12 cellular contexts compared by ENCODE assay signal in the genomic region with DNA sequence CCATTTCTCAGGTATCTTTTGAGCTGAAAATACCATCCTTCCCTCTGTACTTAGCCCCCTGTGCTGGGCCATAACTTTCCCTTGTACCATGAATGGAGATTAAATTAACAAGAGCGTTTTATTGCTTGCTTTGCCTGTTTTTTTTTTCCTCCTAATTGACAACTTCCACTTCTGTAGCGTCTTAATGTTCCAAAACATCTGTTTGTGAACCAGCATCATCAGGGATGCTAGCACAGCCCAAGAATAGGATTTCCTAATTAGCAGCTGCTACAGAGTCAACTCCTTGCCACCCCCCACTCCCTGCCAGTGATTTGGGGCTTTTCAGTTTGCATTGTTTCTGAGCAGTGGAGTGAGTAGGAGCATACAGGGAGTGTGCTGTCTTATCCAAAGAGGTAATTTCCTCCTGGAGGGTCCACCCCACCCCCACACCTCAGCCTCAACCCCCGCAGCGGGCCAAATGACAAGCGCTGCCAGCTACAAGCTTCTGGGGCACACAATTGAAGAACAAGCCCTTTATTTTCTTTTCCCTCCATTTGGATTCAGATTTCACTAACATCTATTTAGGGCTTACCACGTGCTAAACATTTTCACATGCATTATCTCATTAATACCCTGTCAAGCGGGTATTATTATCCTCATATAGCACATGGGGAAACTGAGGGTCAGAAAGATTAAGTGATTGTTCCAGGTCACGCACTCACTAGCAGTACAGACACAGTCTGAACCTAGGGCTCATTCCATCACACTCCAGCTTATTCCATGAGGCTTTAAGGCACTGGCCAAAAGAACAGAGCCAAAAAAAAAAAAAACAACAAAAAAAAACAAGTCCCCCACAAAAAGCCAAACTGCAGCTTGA. TPM values are rescaled to one million over a fixed set of nuclear protein-coding genes. Genes with fewer than 3 reads are reported as not detected.
DNase-seq lines count a peak whose midpoint lies in the region; ATAC-seq and TF ChIP-seq lines count a peak whose summit lies in the region.
"Had no signal": no experiment of that assay in that cellular context is flagged by ENCODE, and none has a peak within 500 bp of the region (broad histone marks: within the 10 kb centered on the region; RNA-seq: fewer than 3 reads in every experiment).

No MANE protein-coding gene starts in this region.

- no TSS peak for BruUV-seq in Panc1 (replicated peaks; lab: Mats Ljungman, UMichigan)

- H3K4me2 ChIP-seq in BLaER1 (0 out of 2 replicates have a peak overlapping the region, but pooled peaks have one; percentile 1), trophoblast cell (ENCODE audit: low read length) (peak overlapping the region; percentile 7)

- intact Hi-C loops in Panc1 (cut with micrococcal nuclease; ENCODE audit: unreplicated experiment) = no loop called here
- intact Hi-C loops in left ventricle myocardium superior (cut with micrococcal nuclease) = no loop called here

- 0 out of 2 replicates have a peak, but pooled peaks cover 5% of the 10 kb centered on the region for H4K20me1 ChIP-seq in BLaER1

- H2AK5ac ChIP-seq in trophoblast cell (ENCODE audit: low read length) = no peak overlapping the region

- no CpG with 5 or more reads among the region's 8 CpGs for WGBS in trophoblast cell (ENCODE audit: extremely low coverage, insufficient coverage, insufficient read length)

- no peak overlapping the region for H3K18ac ChIP-seq in trophoblast cell (ENCODE audit: low read length)

- H4K91ac ChIP-seq in trophoblast cell (ENCODE audit: low read depth, low read length) = no peak overlapping the region

- no peak overlapping the region for H2AFZ ChIP-seq in trophoblast cell (ENCODE audit: insufficient read depth, low read length, poor library complexity)

- no peak overlapping the region for H4K12ac ChIP-seq in trophoblast cell (ENCODE audit: low read depth, low read length)

- no peak overlapping the region for H3K4me3 Mint-ChIP-seq in activated naive CD8-positive, alpha-beta T cell treated with anti-CD3 and anti-CD28 coated beads, Interleukin-2, amount 50 U/mL, for 24 hours
- H3K4me3 Mint-ChIP-seq: B cell had no signal

- H3K23ac ChIP-seq in trophoblast cell (ENCODE audit: low read length) = no peak overlapping the region

- peaks cover 7% of the 10 kb centered on the region for H3K79me2 ChIP-seq in trophoblast cell (ENCODE audit: control insufficient read depth, insufficient read depth, low read length, poor library complexity)

- in situ Hi-C loops in Panc1 (cut with HindIII; ENCODE audit: low pct_unique_long_range_greater_than_20kb, low sequenced_read_pairs) = no loop called here

- H3K27me3 ChIP-seq in BLaER1 = no peaks in the 10 kb centered on the region
- H3K27me3 ChIP-seq in Panc1 (ENCODE audit: control insufficient read depth, insufficient read depth, low read length) = no peaks in the 10 kb centered on the region
- no peaks in the 10 kb centered on the region for H3K27me3 ChIP-seq in trophoblast cell (ENCODE audit: insufficient read depth, low read length)

- H3K4ac ChIP-seq in trophoblast cell (ENCODE audit: low read depth, low read length) = peak overlapping the region; percentile 70

- no peak overlapping the region for H2BK12ac ChIP-seq in trophoblast cell (ENCODE audit: low read length)

- H3K9me3 Mint-ChIP-seq in activated naive CD8-positive, alpha-beta T cell treated with anti-CD3 and anti-CD28 coated beads, Interleukin-2, amount 50 U/mL, for 24 hours = peaks cover 22% of the 10 kb centered on the region

- peaks cover 22% of the 10 kb centered on the region for H3K79me1 ChIP-seq in trophoblast cell (ENCODE audit: low read length)

- H3K36me3 ChIP-seq in BLaER1 = no peaks in the 10 kb centered on the region; the same call in 1 of the 2 replicates
- no peaks in the 10 kb centered on the region for H3K36me3 ChIP-seq in Panc1 (ENCODE audit: control insufficient read depth, insufficient read depth, low read length)
- H3K36me3 ChIP-seq in trophoblast cell (ENCODE audit: control insufficient read depth in 1 of 2, insufficient read depth in 2 of 2, low read length in 2 of 2) = no peaks in the 10 kb centered on the region

- DNase-seq in Panc1 (ENCODE audit: low read depth, low spot score) (no peak), left ventricle myocardium superior (peak; percentile 26), trophoblast cell (no peak), kidney tubule cell (ENCODE audit: low spot score) (no peak), NCI-H1694 treated with DMSO at 0.1 percent for 48 hours (lab: John Stamatoyannopoulos, UW) (no peak)
- DNase-seq in activated naive CD8-positive, alpha-beta T cell treated with anti-CD3 and anti-CD28 coated beads, Interleukin-2, amount 50 U/mL, for 24 hours = no peak
- DNase-seq: activated T-cell treated with anti-CD3 and anti-CD28 coated beads for 4 hours, left colon, NCI-H2029 had no signal

- POLR2A ChIA-PET in Panc1 (lab: Charles Lee) = interaction anchor here (0.6 to 0.7 kb wide), 4 partner anchors 101 to 1033 kb away, joined by 5 to 13 read pairs (median 8); no protein-coding TSS in a partner anchor

- CTCF ChIA-PET in Panc1 (lab: Charles Lee) = no interaction called here

- H3K27ac ChIP-seq in BLaER1 = no peak overlapping the region
- peak overlapping the region; percentile 3; the same call in 1 of the 2 replicates for H3K27ac ChIP-seq in Panc1 (ENCODE audit: low read length)
- peak overlapping the region; percentile 20 for H3K27ac ChIP-seq in trophoblast cell (ENCODE audit: low read depth, low read length)

- H2BK5ac ChIP-seq in trophoblast cell (ENCODE audit: low read depth, low read length, poor library complexity) = no peak overlapping the region

- H3K4me1 ChIP-seq in BLaER1 (peaks cover 23% of the 10 kb centered on the region), Panc1 (ENCODE audit: control insufficient read depth, insufficient read depth, low read length) (peaks cover 41% of the 10 kb centered on the region), trophoblast cell (ENCODE audit: control insufficient read depth in 1 of 2, insufficient read depth in 2 of 2, low read length in 2 of 2) (peaks cover 21 to 33% of the 10 kb centered on the region in 2 experiments)

- H3K27ac Mint-ChIP-seq in activated naive CD8-positive, alpha-beta T cell treated with anti-CD3 and anti-CD28 coated beads, Interleukin-2, amount 50 U/mL, for 24 hours = no peak overlapping the region
- H3K27ac Mint-ChIP-seq: B cell had no signal

- H3K14ac ChIP-seq in trophoblast cell (ENCODE audit: low read length) = no peak overlapping the region

- H3K9ac ChIP-seq in BLaER1 (no peak overlapping the region), trophoblast cell (ENCODE audit: low read length) (no peak overlapping the region)

- H2BK120ac ChIP-seq in trophoblast cell (ENCODE audit: insufficient read depth, low read length, poor library complexity) = no peak overlapping the region

- ATAC-seq in Panc1 = no peak
- peak; percentile 26 for ATAC-seq in left ventricle myocardium superior
- ATAC-seq in GM21390 (IDR thresholded peaks at IDR 0.05; ENCODE audit: unreplicated experiment) = no peak
- no peak for ATAC-seq in activated naive CD8-positive, alpha-beta T cell treated with anti-CD3 and anti-CD28 coated beads, Interleukin-2, amount 50 U/mL, for 24 hours
- ATAC-seq: left colon had no signal

- H3K4me1 Mint-ChIP-seq in activated naive CD8-positive, alpha-beta T cell treated with anti-CD3 and anti-CD28 coated beads, Interleukin-2, amount 50 U/mL, for 24 hours = peaks cover 35% of the 10 kb centered on the region

- H3K27me3 Mint-ChIP-seq in activated naive CD8-positive, alpha-beta T cell treated with anti-CD3 and anti-CD28 coated beads, Interleukin-2, amount 50 U/mL, for 24 hours = no peaks in the 10 kb centered on the region
- H3K27me3 Mint-ChIP-seq: B cell had no signal

- H4K8ac ChIP-seq in trophoblast cell (ENCODE audit: low read depth, low read length) = no peak overlapping the region

- H3K9me3 ChIP-seq in BLaER1 = peaks cover 18% of the 10 kb centered on the region
- H3K9me3 ChIP-seq in Panc1 (ENCODE audit: control insufficient read depth, insufficient read depth, low read depth, low read length) = no peaks in the 10 kb centered on the region
- no peaks in the 10 kb centered on the region for H3K9me3 ChIP-seq in trophoblast cell (ENCODE audit: insufficient read depth, low read depth, low read length)

- no peak overlapping the region for H3K4me3 ChIP-seq in BLaER1
- H3K4me3 ChIP-seq in Panc1 (ENCODE audit: low read depth in 2 of 2, low read length in 2 of 2) = no peak overlapping the region
- H3K4me3 ChIP-seq in trophoblast cell (ENCODE audit: low read depth, low read length) = no peak overlapping the region

- H3K36me3 Mint-ChIP-seq in activated naive CD8-positive, alpha-beta T cell treated with anti-CD3 and anti-CD28 coated beads, Interleukin-2, amount 50 U/mL, for 24 hours (ENCODE audit: low read depth) = peaks cover 15% of the 10 kb centered on the region

- no peak for TF ChIP-seq CTCF in Panc1 (IDR thresholded peaks at IDR 0.05)

RNA-seq across cellular contexts. Expression of a gene that starts 16.5 kb away (rescaled TPM):
- 141 TPM for total RNA-seq in Panc1 (2021; ENCODE audit: unreplicated experiment)
- 63.2 TPM for polyA plus RNA-seq in Panc1 (2012; ENCODE audit: insufficient read length)
- total RNA-seq in left ventricle myocardium superior = 102 TPM
- 59.6 and 62.6 TPM in 2 replicates for polyA plus RNA-seq in trophoblast cell (2013)
